9 cellular contexts compared by ENCODE assay signal in the genomic region with DNA sequence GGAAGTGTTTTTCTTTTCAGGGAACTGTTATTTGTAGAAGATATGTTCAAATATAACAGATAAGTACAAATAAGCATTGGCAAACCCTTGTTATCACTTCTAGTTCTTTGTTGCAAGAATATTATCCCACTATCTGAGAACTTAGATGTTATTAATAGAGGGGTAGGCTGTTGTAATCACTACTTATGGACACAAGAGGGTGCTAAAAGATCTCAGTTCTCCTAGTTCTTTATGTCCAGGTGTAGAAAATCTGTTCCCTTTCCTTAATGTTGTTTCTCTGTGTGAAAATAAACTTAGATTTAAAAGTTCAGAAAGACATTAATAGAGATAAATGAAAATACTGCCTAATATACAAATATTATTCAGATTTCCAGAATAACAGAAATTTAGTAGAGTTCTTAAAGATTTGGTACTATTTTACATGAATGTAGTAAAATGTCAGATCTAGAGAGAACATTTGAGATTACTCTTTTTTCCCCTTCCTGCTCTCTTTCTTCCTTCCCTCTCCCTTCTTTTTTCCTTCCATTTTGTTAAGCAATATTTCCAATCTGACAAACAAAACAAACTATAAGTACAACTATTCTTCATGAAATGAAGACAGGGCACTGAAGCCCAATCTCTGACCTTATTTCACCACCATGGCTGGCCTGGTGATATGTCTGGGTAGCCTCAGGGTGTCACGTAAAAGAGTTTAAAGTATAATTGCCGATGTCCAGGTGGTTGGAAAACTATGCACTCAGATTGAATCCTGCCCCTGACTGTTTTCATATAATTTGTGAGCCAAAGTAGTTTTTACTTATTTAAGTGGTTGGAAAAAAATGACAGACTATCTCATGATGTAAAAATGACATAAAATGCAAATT. TPM values are rescaled to one million over a fixed set of nuclear protein-coding genes. Genes with fewer than 3 reads are reported as not detected.
DNase-seq lines count a peak whose midpoint lies in the region; ATAC-seq, FAIRE-seq and TF ChIP-seq lines count a peak whose summit lies in the region.
"Had no signal": no experiment of that assay in that cellular context is flagged by ENCODE, and none has a peak within 500 bp of the region (broad histone marks: within the 10 kb centered on the region; RNA-seq: fewer than 3 reads in every experiment).

No MANE protein-coding gene starts in this region.

- TF ChIP-seq CTCF in Panc1 (IDR thresholded peaks at IDR 0.05) (peak; percentile 65; the same call in 1 of the 2 replicates), parathyroid adenoma (IDR thresholded peaks at IDR 0.05) (peak; percentile 52)

- in situ Hi-C loops in Panc1 (cut with HindIII; ENCODE audit: low pct_unique_long_range_greater_than_20kb, low sequenced_read_pairs): no loop called here

- H3K4me2 ChIP-seq in parathyroid adenoma (ENCODE audit: low read length): no peak overlapping the region

- no peaks in the 10 kb centered on the region for H3K79me2 ChIP-seq in parathyroid adenoma

- H3K36me3 ChIP-seq in Panc1 (ENCODE audit: control insufficient read depth, insufficient read depth, low read length): no peaks in the 10 kb centered on the region
- no peaks in the 10 kb centered on the region for H3K36me3 ChIP-seq in parathyroid adenoma (ENCODE audit: control insufficient read depth, insufficient read depth, low read length)

- CTCF ChIA-PET in Panc1 (lab: Charles Lee): no interaction called here

- H3K9me3 ChIP-seq in Panc1 (ENCODE audit: control insufficient read depth, insufficient read depth, low read depth, low read length) (no peaks in the 10 kb centered on the region), parathyroid adenoma (ENCODE audit: control insufficient read depth, low read length) (no peaks in the 10 kb centered on the region)

- no peaks in the 10 kb centered on the region for H3K4me1 ChIP-seq in Panc1 (ENCODE audit: control insufficient read depth, insufficient read depth, low read length)
- no peaks in the 10 kb centered on the region for H3K4me1 ChIP-seq in parathyroid adenoma

- intact Hi-C loops in Panc1 (cut with micrococcal nuclease; ENCODE audit: unreplicated experiment): loop anchor here (2.0 to 5.0 kb wide), 3 partner anchors 171 to 777 kb away; no protein-coding TSS in a partner anchor

- no peaks in the 10 kb centered on the region for H3K27me3 ChIP-seq in Panc1 (ENCODE audit: control insufficient read depth, insufficient read depth, low read length)
- H3K27me3 ChIP-seq in parathyroid adenoma (ENCODE audit: control insufficient read depth, insufficient read depth, low read length): no peaks in the 10 kb centered on the region

- POLR2A ChIA-PET in Panc1 (lab: Charles Lee): no interaction called here

- DNase-seq in CD1c-positive myeloid dendritic cell (ENCODE audit: extremely low spot score): peak; percentile 40
- peak; percentile 9 for DNase-seq in GM19239 (ENCODE audit: insufficient read length, low spot score)
- DNase-seq in Panc1 (ENCODE audit: low read depth, low spot score): peak; percentile 25
- DNase-seq in central memory CD4-positive, alpha-beta T cell: no peak

- ATAC-seq in HG03565 (IDR thresholded peaks at IDR 0.05; ENCODE audit: unreplicated experiment) (peak; percentile 90), Panc1 (peak; percentile 84), esophagus mucosa (peak; percentile 85), HG03196 (IDR thresholded peaks at IDR 0.05; ENCODE audit: unreplicated experiment) (no peak)

- BruUV-seq in Panc1 (replicated peaks; lab: Mats Ljungman, UMichigan): no TSS peak

- no peak for FAIRE-seq in GM19239 (lab: Jason Lieb, UNC)

- H3K9ac ChIP-seq in parathyroid adenoma: no peak overlapping the region

- no peak overlapping the region for H2AFZ ChIP-seq in parathyroid adenoma

- H3K27ac ChIP-seq in Panc1 (ENCODE audit: low read length) (no peak overlapping the region), parathyroid adenoma (no peak overlapping the region)

- H3K4me3 ChIP-seq in Panc1 (ENCODE audit: low read depth in 2 of 2, low read length in 2 of 2) (no peak overlapping the region), parathyroid adenoma (ENCODE audit: low read depth, low read length) (no peak overlapping the region)

RNA-seq across cellular contexts. Expression of gene C5orf46, which starts 43.6 kb away (rescaled TPM):
- total RNA-seq in Panc1 (2021; ENCODE audit: unreplicated experiment) (not detected), esophagus mucosa (0.36 TPM)
- polyA plus RNA-seq in Panc1 (2012; ENCODE audit: insufficient read length): not detected
- total RNA-seq: mononuclear cell had no signal
